23 cellular contexts compared by ENCODE assay signal in the genomic region with DNA sequence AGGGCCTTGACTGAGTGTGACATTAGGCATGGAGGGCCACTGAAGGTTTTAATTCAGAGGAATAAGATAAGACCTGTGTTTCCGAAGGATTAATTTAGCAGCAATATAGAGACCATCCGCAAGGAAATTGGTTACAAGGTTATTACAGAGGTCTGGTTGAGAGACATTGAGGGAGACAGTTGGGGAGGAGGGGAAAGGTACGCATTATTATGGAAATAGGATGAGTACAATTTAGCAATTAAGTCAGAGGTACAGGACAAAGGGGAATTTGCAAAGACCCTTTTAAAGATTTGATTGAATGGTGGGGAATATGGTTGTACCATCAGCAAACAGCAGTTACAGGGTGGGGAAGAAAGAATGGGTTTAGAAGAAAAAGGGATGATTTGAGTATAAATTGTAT. TPM values are rescaled to one million over a fixed set of nuclear protein-coding genes. Genes with fewer than 3 reads are reported as not detected.
DNase-seq lines count a peak whose midpoint lies in the region; ATAC-seq, FAIRE-seq and TF ChIP-seq lines count a peak whose summit lies in the region.
"Had no signal": no experiment of that assay in that cellular context is flagged by ENCODE, and none has a peak within 500 bp of the region (broad histone marks: within the 10 kb centered on the region; RNA-seq: fewer than 3 reads in every experiment).

No MANE protein-coding gene starts in this region.

- no peak for FAIRE-seq in K562 (lab: Jason Lieb, UNC)

- no peak for ATAC-seq in K562
- no peak for ATAC-seq in natural killer cell treated with Interleukin-12 subunit alpha and Interleukin-12 subunit beta and Interleukin-15 and Interleukin-18, amount 100 ng/mL, for 72 hours
- no peak for ATAC-seq in HG02623 (IDR thresholded peaks at IDR 0.05; ENCODE audit: unreplicated experiment)

- TF ChIP-seq CTCF in HFFc6 (IDR thresholded peaks at IDR 0.05) (no peak), K562 (IDR thresholded peaks at IDR 0.05 in 2 of 3, conservative IDR thresholded peaks at IDR 0.05 in 1 of 3; ENCODE audit: insufficient read depth in 2 of 3, low read depth in 1 of 3, low read length in 3 of 3) (no peak)

- H4K20me1 ChIP-seq in K562 (replicated peaks; ENCODE audit: control insufficient read depth, insufficient read depth, low read length) = peaks cover 21% of the 10 kb centered on the region

- no peak for TF ChIP-seq RAD21 in K562 (CRISPR knock-in tag; conservative IDR thresholded peaks at IDR 0.05 in 1 of 2, IDR thresholded peaks at IDR 0.05 in 1 of 2)

- H3K4me3 Mint-ChIP-seq in activated CD4-positive, alpha-beta T cell treated with anti-CD3 and anti-CD28 coated beads, Interleukin-2, amount 10 ng/mL, durations not matched to agents 7 days and 5 days = no peak overlapping the region
- H3K4me3 Mint-ChIP-seq in HFFc6 = no peak overlapping the region
- no peak overlapping the region for H3K4me3 Mint-ChIP-seq in natural killer cell treated with Interleukin-12 subunit alpha and Interleukin-12 subunit beta and Interleukin-15 and Interleukin-18, amount 100 ng/mL, for 72 hours
- H3K4me3 Mint-ChIP-seq: nephron had no signal

- peaks cover 94% of the 10 kb centered on the region for H3K79me2 ChIP-seq in K562 (ENCODE audit: control insufficient read depth, insufficient read depth, low read length)

- H3K9me1 ChIP-seq in K562 (ENCODE audit: control insufficient read depth, insufficient read depth, low read length) = no peaks in the 10 kb centered on the region

- H3K9me3 Mint-ChIP-seq in activated CD4-positive, alpha-beta T cell treated with anti-CD3 and anti-CD28 coated beads, Interleukin-2, amount 10 ng/mL, durations not matched to agents 7 days and 5 days = no peaks in the 10 kb centered on the region
- H3K9me3 Mint-ChIP-seq in HFFc6 = no peaks in the 10 kb centered on the region
- no peaks in the 10 kb centered on the region for H3K9me3 Mint-ChIP-seq in natural killer cell treated with Interleukin-12 subunit alpha and Interleukin-12 subunit beta and Interleukin-15 and Interleukin-18, amount 100 ng/mL, for 72 hours
- H3K9me3 Mint-ChIP-seq: immature natural killer cell, nephron had no signal

- no peak overlapping the region for H3K27ac ChIP-seq in K562 (ENCODE audit: extremely low read depth, low read depth, low read length)
- H3K27ac ChIP-seq: dorsolateral prefrontal cortex, esophagus muscularis mucosa, prostate gland, RWPE1, transverse colon had no signal

- no peak overlapping the region for H2AFZ ChIP-seq in K562 (ENCODE audit: low read depth, low read length)

- H3K36me3 ChIP-seq in K562 (ENCODE audit: control insufficient read depth, insufficient read depth, low read length) = peaks cover 19% of the 10 kb centered on the region; the same call in 1 of the 3 replicates
- H3K36me3 ChIP-seq: prostate gland, transverse colon had no signal

- no peak for DNase-seq in activated CD4-positive, alpha-beta T cell treated with anti-CD3 and anti-CD28 coated beads, Interleukin-2, amount 10 ng/mL, durations not matched to agents 7 days and 5 days
- no peak for DNase-seq in activated CD4-positive, alpha-beta T cell treated with anti-CD3 and anti-CD28 coated beads, Interleukin-2, amount 50 U/mL, for 1 hour
- DNase-seq in HFFc6 (no peak), K562 (ENCODE audit: extremely low read depth in 1 of 4, low spot score in 3 of 4) (no peak), SW480 (ENCODE audit: low spot score) (no peak)
- no peak for DNase-seq in natural killer cell treated with Interleukin-12 subunit alpha and Interleukin-12 subunit beta and Interleukin-15 and Interleukin-18, amount 100 ng/mL, for 72 hours (ENCODE audit: low spot score)
- no peak for DNase-seq in activated CD4-positive, CD25-positive, alpha-beta regulatory T cell (lab: John Stamatoyannopoulos, UW)
- DNase-seq: 8988T; activated CD8-positive, alpha-beta memory T cell treated with anti-CD3 and anti-CD28 coated beads for 24 hours; activated gamma-delta T cell; dorsolateral prefrontal cortex; HCEC 1CT; immature natural killer cell; NCI-H2227 treated with DMSO at 0.1 percent for 48 hours; transverse colon had no signal

- BruUV-seq in K562 (replicated peaks; lab: Mats Ljungman, UMichigan) = no TSS peak

- TF ChIP-seq POLR2A in K562 (conservative IDR thresholded peaks at IDR 0.05) = no peak

- H3K4me3 ChIP-seq in K562 = no peak overlapping the region
- H3K4me3 ChIP-seq: BLaER1 treated with 17β-estradiol and CSF1 and Interleukin-3, amounts not matched to agents 10 nM and 100 nM; dorsolateral prefrontal cortex; esophagus muscularis mucosa; lung; prostate gland; smooth muscle cell; transverse colon had no signal

- TF ChIP-seq EP300 in K562 (IDR thresholded peaks at IDR 0.05; ENCODE audit: low read length) = no peak

- H3K27me3 ChIP-seq in K562 (ENCODE audit: control insufficient read depth in 2 of 2, insufficient read depth in 2 of 2, low read length in 2 of 2) = no peaks in the 10 kb centered on the region
- H3K27me3 ChIP-seq: BLaER1 treated with 17β-estradiol and CSF1 and Interleukin-3, amounts not matched to agents 10 nM and 100 nM; dorsolateral prefrontal cortex; esophagus muscularis mucosa; transverse colon had no signal

- H3K27me3 Mint-ChIP-seq in activated CD4-positive, alpha-beta T cell treated with anti-CD3 and anti-CD28 coated beads, Interleukin-2, amount 10 ng/mL, durations not matched to agents 7 days and 5 days = no peaks in the 10 kb centered on the region
- no peaks in the 10 kb centered on the region; the same call in 1 of the 2 replicates for H3K27me3 Mint-ChIP-seq in HFFc6 (ENCODE audit: insufficient read depth)
- H3K27me3 Mint-ChIP-seq in natural killer cell treated with Interleukin-12 subunit alpha and Interleukin-12 subunit beta and Interleukin-15 and Interleukin-18, amount 100 ng/mL, for 72 hours = no peaks in the 10 kb centered on the region

- POLR2A ChIA-PET in activated CD4-positive, alpha-beta T cell treated with anti-CD3 and anti-CD28 coated beads, Interleukin-2, amount 10 ng/mL, durations not matched to agents 7 days and 5 days (lab: Charles Lee) = no interaction called here
- POLR2A ChIA-PET in K562 (lab: Yijun Ruan, JAX) = interaction anchor here (0.6 to 4.7 kb wide), 4 partner anchors 10 to 101 kb away, joined by 3 to 27 read pairs (median 4); partner anchors contain the start of gene ARL8B

- no peaks in the 10 kb centered on the region for H3K9me3 ChIP-seq in K562 (replicated peaks; ENCODE audit: control insufficient read depth, insufficient read depth, low read depth, low read length)
- H3K9me3 ChIP-seq: BLaER1 treated with 17β-estradiol and CSF1 and Interleukin-3, amounts not matched to agents 10 nM and 100 nM; esophagus muscularis mucosa; prostate gland; transverse colon had no signal

- H3K4me1 Mint-ChIP-seq in activated CD4-positive, alpha-beta T cell treated with anti-CD3 and anti-CD28 coated beads, Interleukin-2, amount 10 ng/mL, durations not matched to agents 7 days and 5 days = peaks cover 31% of the 10 kb centered on the region
- H3K4me1 Mint-ChIP-seq in HFFc6 (ENCODE audit: low read depth) = peaks cover 36% of the 10 kb centered on the region
- H3K4me1 Mint-ChIP-seq in natural killer cell treated with Interleukin-12 subunit alpha and Interleukin-12 subunit beta and Interleukin-15 and Interleukin-18, amount 100 ng/mL, for 72 hours (ENCODE audit: low read depth in 2 of 2) = peaks cover 44 to 50% of the 10 kb centered on the region in 2 donors

- H3K36me3 Mint-ChIP-seq in activated CD4-positive, alpha-beta T cell treated with anti-CD3 and anti-CD28 coated beads, Interleukin-2, amount 10 ng/mL, durations not matched to agents 7 days and 5 days (ENCODE audit: low read depth) = peaks cover 9% of the 10 kb centered on the region
- no peaks in the 10 kb centered on the region; the same call in 1 of the 2 replicates for H3K36me3 Mint-ChIP-seq in HFFc6 (ENCODE audit: low read depth)
- H3K36me3 Mint-ChIP-seq in natural killer cell treated with Interleukin-12 subunit alpha and Interleukin-12 subunit beta and Interleukin-15 and Interleukin-18, amount 100 ng/mL, for 72 hours = peaks cover 4% of the 10 kb centered on the region
- H3K36me3 Mint-ChIP-seq: immature natural killer cell had no signal

- 0 out of 5 replicates have a peak, but pooled peaks cover 0 to 7% of the 10 kb centered on the region in 2 experiments for H3K4me1 ChIP-seq in K562 (replicated peaks in 1 of 2; ENCODE audit: control insufficient read depth in 2 of 2, insufficient read depth in 2 of 2, low read length in 2 of 2)
- H3K4me1 ChIP-seq: prostate gland had no signal

- H3K9ac ChIP-seq in K562 (ENCODE audit: insufficient read depth in 1 of 2, low read depth in 2 of 2, low read length in 2 of 2) = no peak overlapping the region

- intact Hi-C loops in K562 (cut with micrococcal nuclease) = loop anchor here (10.0 kb wide), 1 partner anchor 292 kb away; no protein-coding TSS in a partner anchor

- peak overlapping the region; percentile 22 for H3K27ac Mint-ChIP-seq in activated CD4-positive, alpha-beta T cell treated with anti-CD3 and anti-CD28 coated beads, Interleukin-2, amount 10 ng/mL, durations not matched to agents 7 days and 5 days
- H3K27ac Mint-ChIP-seq in HFFc6 = 0 out of 2 replicates have a peak overlapping the region, but pooled peaks have one; percentile 6
- peak overlapping the region; percentile 1 to 57 for H3K27ac Mint-ChIP-seq in natural killer cell treated with Interleukin-12 subunit alpha and Interleukin-12 subunit beta and Interleukin-15 and Interleukin-18, amount 100 ng/mL, for 72 hours

- in situ Hi-C loops in K562 (cut with MboI) = no loop called here

- CTCF ChIA-PET in activated CD4-positive, alpha-beta T cell treated with anti-CD3 and anti-CD28 coated beads, Interleukin-2, amount 10 ng/mL, durations not matched to agents 7 days and 5 days (lab: Charles Lee) = interaction anchor here (1.0 to 1.1 kb wide), 2 partner anchors 10 to 12 kb away, joined by 3 to 5 read pairs; partner anchors contain the start of gene ARL8B
- CTCF ChIA-PET in K562 (lab: Yijun Ruan, JAX; ENCODE audit: low intra/inter-chr PET ratio) = no interaction called here

- WGBS in K562 (ENCODE audit: insufficient coverage, low coverage, missing lambda C conversion rate) = 86% methylated on average over 3 of the region's 3 CpGs

- no peak overlapping the region for H3K4me2 ChIP-seq in K562 (ENCODE audit: insufficient read depth, low read length)
- H3K4me2 ChIP-seq: smooth muscle cell had no signal

RNA-seq across cellular contexts. Expression of gene ARL8B, which starts 11.1 kb away (rescaled TPM):
- 10 to 100 TPM; 41.3 to 46.4 TPM for total RNA-seq in activated CD4-positive, alpha-beta T cell treated with anti-CD3 and anti-CD28 coated beads, Interleukin-2, amount 10 ng/mL, durations not matched to agents 7 days and 5 days
- 10 to 100 TPM; 48.9 to 64.7 (median 53.7) TPM for total RNA-seq in HFFc6 (2021; fragmentation: NEBNext Ultra II Directional; extraction: Animal tissue kit (Norgen Biotek cat#: 25700))
- 56.8 and 107 TPM in 2 replicates for total RNA-seq in K562 (2011; cell fraction: chromatin; rRNA removed; ENCODE audit: low replicate concordance)
- 39.1 and 40.5 TPM in 2 replicates for total RNA-seq in K562 (2011; cell fraction: nucleolus; rRNA removed)
- 58.4 and 98.3 TPM in 2 replicates for total RNA-seq in K562 (2011; cell fraction: nucleoplasm; rRNA removed)
- 26.7 and 28.5 TPM in 2 replicates for total RNA-seq in K562 (2014; rRNA removed)
- 85.8 and 97.1 TPM in 2 replicates for total RNA-seq in K562 (2014; rRNA removed; fragmentation: Illumina TruSeq; extraction: Trizol)
- 86.1 and 96.4 TPM in 2 replicates for total RNA-seq in K562 (2015; rRNA removed; fragmentation: Illumina TruSeq; extraction: Trizol)
- total RNA-seq in K562 (2021) = 73.1 and 77.2 TPM in 2 replicates
- polyA plus RNA-seq in K562 (2011; rRNA removed) = 54.2 and 92.2 TPM in 2 replicates
- 25.6 and 49.0 TPM in 2 replicates for polyA plus RNA-seq in K562 (2011; cell fraction: cytosol; rRNA removed)
- polyA plus RNA-seq in K562 (2011; cell fraction: nucleus; rRNA removed) = 51.2 and 66.2 TPM in 2 replicates
- polyA plus RNA-seq in K562 (2012) = 72.7 and 118 TPM in 2 replicates
- 79.2 and 99.4 TPM in 2 replicates for polyA plus RNA-seq in K562 (2014; fragmentation: Illumina TruSeq; extraction: Trizol)
- polyA plus RNA-seq in K562 (2014; fragmentation: Nextera tagmentation; extraction: Ambion mirVana) = 10 to 100 TPM; 47.8 to 49.6 TPM
- polyA plus RNA-seq in K562 (2014; rRNA removed) = 42.3 and 58.0 TPM in 2 replicates
- polyA minus RNA-seq in K562 (2011; rRNA and poly(A)+ RNA removed) = 37.4 and 44.6 TPM in 2 replicates
- 36.6 and 38.2 TPM in 2 replicates for polyA minus RNA-seq in K562 (2011; cell fraction: cytosol; rRNA and poly(A)+ RNA removed)
- polyA minus RNA-seq in K562 (2011; cell fraction: nucleus; rRNA and poly(A)+ RNA removed) = 20.3 and 24.0 TPM in 2 replicates
- total RNA-seq in natural killer cell treated with Interleukin-12 subunit alpha and Interleukin-12 subunit beta and Interleukin-15 and Interleukin-18, amount 100 ng/mL, for 72 hours = 10 to 100 TPM; 77.4 to 80.4 TPM

RNA-seq across cellular contexts. Expression of gene EDEM1, which starts 54.3 kb away (rescaled TPM):
- 10 to 100 TPM; 80.1 to 94.1 TPM for total RNA-seq in activated CD4-positive, alpha-beta T cell treated with anti-CD3 and anti-CD28 coated beads, Interleukin-2, amount 10 ng/mL, durations not matched to agents 7 days and 5 days
- 10 to 100 TPM; 47.6 to 56.4 (median 52.0) TPM for total RNA-seq in HFFc6 (2021; fragmentation: NEBNext Ultra II Directional; extraction: Animal tissue kit (Norgen Biotek cat#: 25700))
- total RNA-seq in K562 (2011; cell fraction: chromatin; rRNA removed; ENCODE audit: low replicate concordance) = 59.6 and 88.6 TPM in 2 replicates
- 36.5 and 42.8 TPM in 2 replicates for total RNA-seq in K562 (2011; cell fraction: nucleolus; rRNA removed)
- total RNA-seq in K562 (2011; cell fraction: nucleoplasm; rRNA removed) = 58.9 and 67.9 TPM in 2 replicates
- 9.3 and 17.9 TPM in 2 replicates for total RNA-seq in K562 (2014; rRNA removed)
- 16.7 and 17.4 TPM in 2 replicates for total RNA-seq in K562 (2014; rRNA removed; fragmentation: Illumina TruSeq; extraction: Trizol)
- 11.5 and 14.3 TPM in 2 replicates for total RNA-seq in K562 (2015; rRNA removed; fragmentation: Illumina TruSeq; extraction: Trizol)
- 24.6 and 32.9 TPM in 2 replicates for total RNA-seq in K562 (2021)
- 36.7 and 37.6 TPM in 2 replicates for polyA plus RNA-seq in K562 (2011; rRNA removed)
- 18.1 and 21.2 TPM in 2 replicates for polyA plus RNA-seq in K562 (2011; cell fraction: cytosol; rRNA removed)
- 32.0 and 53.9 TPM in 2 replicates for polyA plus RNA-seq in K562 (2011; cell fraction: nucleus; rRNA removed)
- 9.6 and 20.6 TPM in 2 replicates for polyA plus RNA-seq in K562 (2012)
- polyA plus RNA-seq in K562 (2014; fragmentation: Illumina TruSeq; extraction: Trizol) = 12.8 and 13.9 TPM in 2 replicates
- polyA plus RNA-seq in K562 (2014; fragmentation: Nextera tagmentation; extraction: Ambion mirVana) = 1 to 10 TPM; 6.2 to 8.8 TPM
- polyA plus RNA-seq in K562 (2014; rRNA removed) = 15.2 and 20.7 TPM in 2 replicates
- polyA minus RNA-seq in K562 (2011; rRNA and poly(A)+ RNA removed) = 42.0 and 44.5 TPM in 2 replicates
- 21.0 and 33.3 TPM in 2 replicates for polyA minus RNA-seq in K562 (2011; cell fraction: cytosol; rRNA and poly(A)+ RNA removed)
- 24.0 and 38.5 TPM in 2 replicates for polyA minus RNA-seq in K562 (2011; cell fraction: nucleus; rRNA and poly(A)+ RNA removed)
- 100 to 1,000 TPM; 109 to 171 TPM for total RNA-seq in natural killer cell treated with Interleukin-12 subunit alpha and Interleukin-12 subunit beta and Interleukin-15 and Interleukin-18, amount 100 ng/mL, for 72 hours
